In genomic region chr12:70365648-70366518, GRCh38 we compare ENCODE assay signal across 1 cellular context.
A peak's percentile ranks its signal among the peaks of the same experiment; 100 is the strongest.
TF ChIP-seq lines count a peak whose summit lies in the region.

Gene KCNMB4, plus strand, starts transcription at chr12:70366290. Its CDS starts 445 bp downstream, at chr12:70366735.

TF ChIP-seq in neural cell, 6 proteins besides CTCF, POLR2A, EP300 and RAD21 (continued from another document):
- TF ChIP-seq REST (IDR thresholded peaks at IDR 0.05; ENCODE audit: borderline replicate concordance) (no peak), SMC3 (conservative IDR thresholded peaks at IDR 0.05; ENCODE audit: poor library complexity) (no peak), POLR2AphosphoS5 (IDR thresholded peaks at IDR 0.05) (peak; percentile 59), MXI1 (conservative IDR thresholded peaks at IDR 0.05; ENCODE audit: poor library complexity, severe bottlenecking) (peak; percentile 87), TAF1 (IDR thresholded peaks at IDR 0.05; ENCODE audit: low read depth) (no peak)
